Comparison of ENCODE assay signal across 8 cellular contexts in the genomic region with DNA sequence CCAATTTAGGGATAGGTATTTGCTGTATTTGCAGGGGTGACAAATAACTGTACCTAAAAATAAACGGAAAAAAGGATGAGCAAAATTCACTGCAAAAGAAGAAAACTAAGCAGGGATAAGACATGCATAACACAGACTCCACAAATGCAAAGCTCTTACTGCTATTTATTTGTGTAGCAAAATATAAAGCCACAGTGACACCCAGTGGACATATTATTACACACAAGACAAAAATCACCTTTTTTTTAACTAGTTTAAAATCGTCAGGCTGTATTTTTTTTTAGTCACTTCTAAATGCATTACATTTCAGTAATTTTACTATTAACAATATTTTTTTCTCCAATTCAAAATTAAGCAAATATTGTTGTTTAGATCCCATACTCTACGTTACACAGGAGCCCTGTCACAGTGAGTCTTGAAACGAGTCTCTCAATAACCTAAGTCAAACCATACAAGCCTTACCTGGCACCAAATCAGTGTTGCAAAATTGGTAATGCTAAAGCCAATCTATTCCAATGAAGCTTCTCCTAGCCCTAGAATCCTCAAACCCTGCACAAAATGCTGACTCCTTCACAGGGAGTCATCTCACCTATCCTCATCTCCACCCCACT. TPM values are rescaled to one million over a fixed set of nuclear protein-coding genes. Genes with fewer than 3 reads are reported as not detected.
DNase-seq lines count a peak whose midpoint lies in the region; ATAC-seq and TF ChIP-seq lines count a peak whose summit lies in the region.

No MANE protein-coding gene starts in this region.

- H3K4me2 ChIP-seq in DND-41 (ENCODE audit: insufficient read depth, low read length) (no peak overlapping the region), hepatocyte (no peak overlapping the region)

- TF ChIP-seq EP300 in tibial nerve (IDR thresholded peaks at IDR 0.05): no peak

- ATAC-seq in DND-41 (ENCODE audit: insufficient read depth, low read depth) (peak; percentile 76), GM21529 (IDR thresholded peaks at IDR 0.05; ENCODE audit: unreplicated experiment) (peak; percentile 72), GM21825 (IDR thresholded peaks at IDR 0.05; ENCODE audit: unreplicated experiment) (no peak)

- H3K9me2 ChIP-seq in hepatocyte (replicated peaks; ENCODE audit: insufficient read depth): no peaks in the 10 kb centered on the region

- H3K4me3 ChIP-seq in DND-41 (ENCODE audit: low read depth in 1 of 2, low read length in 2 of 2) (no peak overlapping the region), adrenal gland (no peak overlapping the region), hepatocyte (no peak overlapping the region), tibial nerve (no peak overlapping the region)

- H3K4me1 ChIP-seq in DND-41 (ENCODE audit: insufficient read depth, low read length) (no peaks in the 10 kb centered on the region), adrenal gland (replicated peaks in 1 of 2) (no peaks in the 10 kb centered on the region), hepatocyte (ENCODE audit: insufficient read depth) (no peaks in the 10 kb centered on the region), tibial nerve (peaks cover 0 to 5% (median 0%) of the 10 kb centered on the region in 4 donors)

- no peak for TF ChIP-seq POLR2A in adrenal gland (IDR thresholded peaks at IDR 0.05)
- no peak for TF ChIP-seq POLR2A in tibial nerve (IDR thresholded peaks at IDR 0.05)

- no peaks in the 10 kb centered on the region for H3K27me3 ChIP-seq in DND-41 (ENCODE audit: insufficient read depth, low read length, poor library complexity)
- no peaks in the 10 kb centered on the region for H3K27me3 ChIP-seq in adrenal gland
- H3K27me3 ChIP-seq in hepatocyte: no peaks in the 10 kb centered on the region
- no peaks in the 10 kb centered on the region for H3K27me3 ChIP-seq in tibial nerve

- TF ChIP-seq CTCF in DND-41 (IDR thresholded peaks at IDR 0.05; ENCODE audit: borderline replicate concordance, extremely low read depth, low read length, poor library complexity, severe bottlenecking) (peak; percentile 67), adrenal gland (IDR thresholded peaks at IDR 0.05) (peak; percentile 39 to 70 (median 46)), hepatocyte (IDR thresholded peaks at IDR 0.05; ENCODE audit: poor library complexity) (peak; percentile 74), tibial nerve (IDR thresholded peaks at IDR 0.05) (peak; percentile 38 to 71 (median 56))

- WGBS in adrenal gland, 4 donors: 52 to 54% (median 53%) methylated on average over 4 of the region's 4 CpGs
- WGBS in hepatocyte (ENCODE audit: low lambda C conversion rate, missing lambda C conversion rate): 60% methylated on average over 4 of the region's 4 CpGs
- 50 to 53% methylated on average over 4 of the region's 4 CpGs for WGBS in tibial nerve, 2 donors

- H3K9ac ChIP-seq in DND-41 (ENCODE audit: low read depth, low read length): no peak overlapping the region

- H2AFZ ChIP-seq in DND-41 (ENCODE audit: low read depth, low read length) (no peak overlapping the region), hepatocyte (no peak overlapping the region)

- H4K20me1 ChIP-seq in DND-41 (ENCODE audit: insufficient read depth, low read length): no peaks in the 10 kb centered on the region
- no peaks in the 10 kb centered on the region for H4K20me1 ChIP-seq in hepatocyte (ENCODE audit: insufficient read depth, poor library complexity, severe bottlenecking)

- DNase-seq in DND-41: no peak
- DNase-seq in NCI-H1105 treated with DMSO at 0.1 percent for 48 hours (lab: John Stamatoyannopoulos, UW): peak; percentile 35
- DNase-seq in adrenal gland: no peak
- DNase-seq in hepatocyte (ENCODE audit: low spot score): peak; percentile 78
- peak in 1 of 2 donors; percentile 14 for DNase-seq in tibial nerve (ENCODE audit: low spot score in 2 of 2)
- no peak for DNase-seq in activated CD4-positive, alpha-beta T cell treated with anti-CD3 and anti-CD28 coated beads, Interleukin-2, amount 50 U/mL, for 1 hour

- peaks cover 18% of the 10 kb centered on the region for H3K36me3 ChIP-seq in DND-41 (ENCODE audit: insufficient read depth, low read length)
- H3K36me3 ChIP-seq in adrenal gland (replicated peaks in 1 of 2): no peaks in the 10 kb centered on the region
- H3K36me3 ChIP-seq in hepatocyte (replicated peaks; ENCODE audit: insufficient read depth, low read depth): no peaks in the 10 kb centered on the region
- H3K36me3 ChIP-seq in tibial nerve: peaks cover 0 to 43% (median 0%) of the 10 kb centered on the region in 3 donors

- H3K79me2 ChIP-seq in DND-41 (ENCODE audit: insufficient read depth, low read length): no peaks in the 10 kb centered on the region
- no peaks in the 10 kb centered on the region for H3K79me2 ChIP-seq in hepatocyte

- H3K27ac ChIP-seq in DND-41 (ENCODE audit: low read length) (no peak overlapping the region), adrenal gland (no peak overlapping the region), hepatocyte (no peak overlapping the region), tibial nerve (no peak overlapping the region)

- H3K9me3 ChIP-seq in DND-41 (ENCODE audit: insufficient read depth, low read length, severe bottlenecking) (no peaks in the 10 kb centered on the region), adrenal gland (replicated peaks in 1 of 3) (no peaks in the 10 kb centered on the region), hepatocyte (ENCODE audit: low read depth) (no peaks in the 10 kb centered on the region), tibial nerve (no peaks in the 10 kb centered on the region)

- intact Hi-C loops in adrenal gland (cut with DNase I): loop anchor here (10.0 kb wide), 3 partner anchors 213 to 963 kb away; no protein-coding TSS in a partner anchor

RNA-seq across cellular contexts. Expression of a gene that starts 23.7 kb away (rescaled TPM):
- 1 to 10 TPM; 1.3 to 8.7 (median 5.6) TPM for total RNA-seq in adrenal gland
- 1 to 10 TPM; 4.3 to 7.9 (median 6.1) TPM for polyA plus RNA-seq in adrenal gland
- 9.9 and 16.0 TPM in 2 replicates for total RNA-seq in hepatocyte
- 7.4 and 7.6 TPM in 2 replicates for polyA plus RNA-seq in hepatocyte
- 10 to 100 TPM in 2 of 4 donors, 1 to 10 TPM in 2; 6.9 to 11.5 (median 9.2) TPM for total RNA-seq in tibial nerve

RNA-seq across cellular contexts. Expression of a gene that starts 23.8 kb away (rescaled TPM):
- total RNA-seq in adrenal gland (1 to 10 TPM in 1 of 8 donors, under 1 TPM in 6, not detected in 1; 0.35 to 1.3 (median 0.79) TPM), hepatocyte (5.6 and 6.5 TPM in 2 replicates), tibial nerve (1 to 10 TPM in 3 of 4 donors, under 1 TPM in 1; 0.63 to 3.7 (median 1.4) TPM)
- polyA plus RNA-seq in adrenal gland (1 to 10 TPM in 2 of 3 donors, under 1 TPM in 1; 0.71 to 1.7 (median 1.2) TPM), hepatocyte (3.9 and 5.6 TPM in 2 replicates)

Comparison
In these comparisons a context has a peak if more than half of its experiments do, and no peak if none do; other contexts are left out.
1. DNase-seq: peak in NCI-H1105 treated with DMSO at 0.1 percent for 48 hours (single experiment) and hepatocyte (single experiment); none in DND-41 (single experiment), adrenal gland (0 of 7) and activated CD4-positive, alpha-beta T cell treated with anti-CD3 and anti-CD28 coated beads, Interleukin-2, amount 50 U/mL, for 1 hour (single experiment).
2. Peak in every context shown above with its lines, with median percentiles within 50 percentile points of each other: CTCF ChIP-seq.